In the genomic region with DNA sequence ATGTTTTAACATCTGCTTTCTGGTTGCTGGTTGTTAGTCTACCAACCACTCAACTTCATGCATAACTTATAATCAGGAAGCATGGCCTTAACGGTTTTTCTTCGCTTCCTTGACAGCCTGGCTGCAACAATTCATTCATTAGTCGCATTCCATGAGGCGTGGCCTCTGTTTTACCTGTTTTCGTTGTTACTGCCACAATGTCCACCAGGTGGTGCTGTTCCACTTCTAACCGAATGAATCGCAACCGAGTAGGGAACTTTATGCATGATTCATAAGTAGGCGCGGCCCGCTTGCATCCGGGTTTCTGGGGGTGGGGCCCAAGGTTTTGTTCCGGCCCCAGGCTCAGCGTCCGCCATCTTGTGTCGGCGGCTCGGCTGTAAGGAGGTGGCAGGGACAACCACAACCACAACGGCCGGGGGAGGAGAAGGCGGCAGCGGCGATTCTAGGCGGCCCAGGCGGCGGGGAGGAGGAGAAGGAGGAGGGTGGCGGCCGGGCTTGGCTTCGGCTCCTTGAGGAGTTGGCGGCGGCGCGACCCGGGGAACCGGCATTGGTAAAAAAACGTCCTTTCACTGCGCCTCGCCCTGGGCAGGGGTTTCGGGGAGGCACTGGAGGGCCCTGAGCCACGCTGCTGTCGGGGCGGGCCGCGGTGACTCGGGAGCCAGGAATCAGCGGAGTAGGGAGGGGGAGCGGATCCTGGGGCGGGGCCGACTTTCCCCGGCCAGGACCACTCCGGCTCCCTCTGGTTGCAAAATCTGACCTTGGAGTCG, we compare ENCODE assay signal across 8 cellular contexts. TPM values are rescaled to one million over a fixed set of nuclear protein-coding genes. Genes with fewer than 3 reads are reported as not detected.
DNase-seq lines count a peak whose midpoint lies in the region; ATAC-seq and TF ChIP-seq lines count a peak whose summit lies in the region.

A gene (plus strand): TSS at position 355 of the 767 bp plus-strand sequence. CDS start 4,974 bp downstream, outside the sequence.

- H3K4me3 ChIP-seq in GM08714 (ENCODE audit: low read length) (peak within 1 kb of the TSS; percentile 90), testis (peak within 1 kb of the TSS; percentile 69 to 78)

- intact Hi-C loops in testis (cut with DNase I; ENCODE audit: low total_unique reads): loop anchor here (10.0 kb wide), 2 partner anchors 181 to 331 kb away; a partner anchor contains a TSS

- H3K36me3 ChIP-seq in testis (ENCODE audit: low read depth, missing control alignments): no peaks in the 10 kb centered on the region

- no peaks in the 10 kb centered on the region for H3K9me3 Mint-ChIP-seq in activated naive CD4-positive, alpha-beta T cell treated with anti-CD3 and anti-CD28 coated beads, Interleukin-2, amount 50 U/mL, for 24 hours

- TF ChIP-seq CTCF in omental fat pad (IDR thresholded peaks at IDR 0.05) (peak in 1 of 3 donors; percentile 61), testis (IDR thresholded peaks at IDR 0.05) (peak; percentile 69 to 94 (median 94))

- H3K9me3 ChIP-seq in testis: no peaks in the 10 kb centered on the region

- no peaks in the 10 kb centered on the region for H3K27me3 ChIP-seq in testis

- peak; percentile 48 for TF ChIP-seq POLR2A in testis (IDR thresholded peaks at IDR 0.05)

- ATAC-seq in HG02588 (IDR thresholded peaks at IDR 0.05; ENCODE audit: unreplicated experiment): peak; percentile 60
- ATAC-seq in SK-N-SH treated with all-trans-retinoic acid at 6 μM for 48 hours: peak; percentile 87
- ATAC-seq in omental fat pad (ENCODE audit: low FRiP score): peak; percentile 91

- DNase-seq in NCI-H1092 (lab: John Stamatoyannopoulos, UW) (peak; percentile 92), germinal center (ENCODE audit: low spot score) (peak; percentile 84), omental fat pad (ENCODE audit: low spot score) (peak; percentile 98), testis (peak; percentile 96)

- H3K4me1 Mint-ChIP-seq in activated naive CD4-positive, alpha-beta T cell treated with anti-CD3 and anti-CD28 coated beads, Interleukin-2, amount 50 U/mL, for 24 hours: peaks cover 56% of the 10 kb centered on the region

- H3K27ac Mint-ChIP-seq in activated naive CD4-positive, alpha-beta T cell treated with anti-CD3 and anti-CD28 coated beads, Interleukin-2, amount 50 U/mL, for 24 hours: peak within 1 kb of the TSS; percentile 98

- H3K36me3 Mint-ChIP-seq in activated naive CD4-positive, alpha-beta T cell treated with anti-CD3 and anti-CD28 coated beads, Interleukin-2, amount 50 U/mL, for 24 hours: no peaks in the 10 kb centered on the region

- H3K27ac ChIP-seq in testis: peak within 1 kb of the TSS; percentile 94 to 97

- 0 to 3% methylated on average over 8 to 42 of the region's 52 CpGs for WGBS in testis, 2 donors

- no peaks in the 10 kb centered on the region for H3K27me3 Mint-ChIP-seq in activated naive CD4-positive, alpha-beta T cell treated with anti-CD3 and anti-CD28 coated beads, Interleukin-2, amount 50 U/mL, for 24 hours

- peaks cover 2% of the 10 kb centered on the region for H3K4me1 ChIP-seq in testis

- peak within 1 kb of the TSS; percentile 92 for H3K4me3 Mint-ChIP-seq in activated naive CD4-positive, alpha-beta T cell treated with anti-CD3 and anti-CD28 coated beads, Interleukin-2, amount 50 U/mL, for 24 hours

TF ChIP-seq in SK-N-SH treated with all-trans-retinoic acid at 6 μM for 48 hours, 23 proteins besides CTCF, POLR2A, EP300 and RAD21:
- TF ChIP-seq ZNF565 (CRISPR knock-in tag; conservative IDR thresholded peaks at IDR 0.05; ENCODE audit: low read depth): no peak
- TF ChIP-seq, protein P1, sequence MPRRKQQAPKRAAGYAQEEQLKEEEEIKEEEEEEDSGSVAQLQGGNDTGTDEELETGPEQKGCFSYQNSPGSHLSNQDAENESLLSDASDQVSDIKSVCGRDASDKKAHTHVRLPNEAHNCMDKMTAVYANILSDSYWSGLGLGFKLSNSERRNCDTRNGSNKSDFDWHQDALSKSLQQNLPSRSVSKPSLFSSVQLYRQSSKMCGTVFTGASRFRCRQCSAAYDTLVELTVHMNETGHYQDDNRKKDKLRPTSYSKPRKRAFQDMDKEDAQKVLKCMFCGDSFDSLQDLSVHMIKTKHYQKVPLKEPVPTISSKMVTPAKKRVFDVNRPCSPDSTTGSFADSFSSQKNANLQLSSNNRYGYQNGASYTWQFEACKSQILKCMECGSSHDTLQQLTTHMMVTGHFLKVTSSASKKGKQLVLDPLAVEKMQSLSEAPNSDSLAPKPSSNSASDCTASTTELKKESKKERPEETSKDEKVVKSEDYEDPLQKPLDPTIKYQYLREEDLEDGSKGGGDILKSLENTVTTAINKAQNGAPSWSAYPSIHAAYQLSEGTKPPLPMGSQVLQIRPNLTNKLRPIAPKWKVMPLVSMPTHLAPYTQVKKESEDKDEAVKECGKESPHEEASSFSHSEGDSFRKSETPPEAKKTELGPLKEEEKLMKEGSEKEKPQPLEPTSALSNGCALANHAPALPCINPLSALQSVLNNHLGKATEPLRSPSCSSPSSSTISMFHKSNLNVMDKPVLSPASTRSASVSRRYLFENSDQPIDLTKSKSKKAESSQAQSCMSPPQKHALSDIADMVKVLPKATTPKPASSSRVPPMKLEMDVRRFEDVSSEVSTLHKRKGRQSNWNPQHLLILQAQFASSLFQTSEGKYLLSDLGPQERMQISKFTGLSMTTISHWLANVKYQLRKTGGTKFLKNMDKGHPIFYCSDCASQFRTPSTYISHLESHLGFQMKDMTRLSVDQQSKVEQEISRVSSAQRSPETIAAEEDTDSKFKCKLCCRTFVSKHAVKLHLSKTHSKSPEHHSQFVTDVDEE (CRISPR knock-in tag; IDR thresholded peaks at IDR 0.05): 0 out of 2 replicates have a peak, but pooled peaks have one; percentile 7
TF ChIP-seq in SK-N-SH treated with all-trans-retinoic acid at 6 μM for 48 hours: peak in this region for 1.

RNA-seq across cellular contexts. Expression of the gene that starts here (rescaled TPM):
- total RNA-seq in omental fat pad (100 to 1,000 TPM; 132 to 158 (median 148) TPM), testis (100 to 1,000 TPM; 243 to 338 TPM)
- polyA plus RNA-seq in testis (ENCODE audit: insufficient read depth, low read depth, low replicate concordance): 207 TPM

Comparison
In these comparisons a context has a peak if more than half of its experiments do, and no peak if none do; other contexts are left out.
1. Peak in every context shown above with its lines: DNase-seq, ATAC-seq, H3K4me3 ChIP-seq and H3K27ac ChIP-seq.